Comparison of ENCODE assay signal across 28 cellular contexts in the genomic region with DNA sequence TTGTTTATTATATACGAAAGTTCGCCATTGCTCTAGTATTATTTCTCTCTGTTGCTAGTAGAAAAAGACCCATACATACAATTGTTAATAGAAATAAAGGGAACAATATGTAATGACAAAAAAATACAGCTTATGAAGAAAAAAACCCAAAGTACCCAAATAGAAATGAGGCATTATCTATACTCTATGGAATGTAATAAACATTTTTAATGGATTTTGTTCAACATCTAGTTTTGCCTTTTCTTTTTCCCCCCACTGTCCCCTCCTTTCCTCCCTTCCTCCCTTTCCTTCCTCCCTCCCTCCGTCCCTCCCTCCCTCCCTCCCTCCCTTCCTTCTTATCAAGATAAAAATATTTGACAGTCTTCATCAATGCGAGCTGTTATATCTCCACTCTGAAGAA.
"Had no signal": no experiment of that assay in that cellular context is flagged by ENCODE, and none has a peak within 500 bp of the region (broad histone marks: within the 10 kb centered on the region; RNA-seq: fewer than 3 reads in every experiment).

No MANE protein-coding gene starts in this region.

- ATAC-seq: effector memory CD8-positive, alpha-beta T cell; esophagus mucosa; foreskin keratinocyte; gastrocnemius medialis; gastroesophageal sphincter; heart left ventricle; heart right ventricle had no signal

- H3K4me3 ChIP-seq: colonic mucosa, coronary artery, dorsolateral prefrontal cortex, esophagus muscularis mucosa, esophagus squamous epithelium, gastrocnemius medialis, gastroesophageal sphincter, heart left ventricle, heart right ventricle had no signal

- H3K4me1 ChIP-seq: colonic mucosa, esophagus muscularis mucosa, esophagus squamous epithelium, foreskin keratinocyte, gastrocnemius medialis, gastroesophageal sphincter, heart left ventricle, heart right ventricle had no signal

- H3K9me3 ChIP-seq: colonic mucosa, esophagus muscularis mucosa, esophagus squamous epithelium, gastrocnemius medialis, gastroesophageal sphincter had no signal

- FAIRE-seq: colon, endometrium, endothelial cell of umbilical vein, frontal cortex had no signal

- H3K27me3 ChIP-seq: colonic mucosa, esophagus muscularis mucosa, esophagus squamous epithelium, foreskin keratinocyte, gastrocnemius medialis had no signal

- H3K36me3 ChIP-seq: colonic mucosa, esophagus muscularis mucosa, esophagus squamous epithelium, gastrocnemius medialis, gastroesophageal sphincter, heart left ventricle, heart right ventricle had no signal

- H3K27ac ChIP-seq: colonic mucosa, coronary artery, dorsolateral prefrontal cortex, epithelial cell of prostate, esophagus muscularis mucosa, esophagus squamous epithelium, foreskin keratinocyte, gastrocnemius medialis, gastroesophageal sphincter, heart left ventricle, heart right ventricle had no signal

- DNase-seq: colonic mucosa; cortex of kidney; dermis blood vessel endothelial cell; dorsolateral prefrontal cortex; effector CD4-positive, alpha-beta T cell; effector CD8-positive, alpha-beta T cell; effector memory CD4-positive, alpha-beta T cell; effector memory CD8-positive, alpha-beta T cell; endodermal cell; erythroblast; esophagus squamous epithelium; foreskin fibroblast; foreskin keratinocyte; foreskin melanocyte; gastrocnemius medialis; glutamatergic neuron; head of caudate nucleus; heart left ventricle; heart right ventricle had no signal
